14 cellular contexts compared by ENCODE assay signal in genomic region chr1:214209260-214209808, GRCh38.
"Had no signal": no experiment of that assay in that cellular context is flagged by ENCODE, and none has a peak within 500 bp of the region (broad histone marks: within the 10 kb centered on the region; RNA-seq: fewer than 3 reads in every experiment).

No MANE protein-coding gene starts in this region.

- H3K36me3 ChIP-seq: sigmoid colon, suprapubic skin, thyroid gland, upper lobe of left lung, uterus had no signal

- H3K4me2 ChIP-seq: hepatocyte had no signal

- H3K4me1 ChIP-seq: uterus had no signal

- H3K9me3 Mint-ChIP-seq: naive thymus-derived CD8-positive, alpha-beta T cell had no signal

- H3K36me3 Mint-ChIP-seq: naive thymus-derived CD8-positive, alpha-beta T cell had no signal

- H3K4me3 Mint-ChIP-seq: naive thymus-derived CD8-positive, alpha-beta T cell had no signal

- ATAC-seq: left colon; mucosa of descending colon; naive thymus-derived CD8-positive, alpha-beta T cell had no signal

- H3K79me2 ChIP-seq: hepatocyte had no signal

- H3K27ac ChIP-seq: coronary artery, hepatocyte, sigmoid colon, skin epidermis, suprapubic skin, thyroid gland, upper lobe of left lung, uterus had no signal

- H3K9me3 ChIP-seq: mucosa of descending colon, sigmoid colon, suprapubic skin, thyroid gland, upper lobe of left lung, uterus had no signal

- H3K27me3 ChIP-seq: hepatocyte, sigmoid colon, suprapubic skin, thyroid gland, upper lobe of left lung, uterus had no signal

- H2AFZ ChIP-seq: hepatocyte had no signal

- DNase-seq: effector CD4-positive, alpha-beta T cell; foreskin melanocyte; left colon; mucosa of descending colon; naive thymus-derived CD8-positive, alpha-beta T cell; sigmoid colon; stimulated activated naive CD4-positive, alpha-beta T cell treated with Interleukin-2 at 50 U/mL for 16 hours; thyroid gland; upper lobe of left lung; uterus had no signal

- H3K4me3 ChIP-seq: coronary artery, hepatocyte, mucosa of descending colon, sigmoid colon, skin epidermis, suprapubic skin, thyroid gland, upper lobe of left lung, uterus had no signal
